In the genomic region with DNA sequence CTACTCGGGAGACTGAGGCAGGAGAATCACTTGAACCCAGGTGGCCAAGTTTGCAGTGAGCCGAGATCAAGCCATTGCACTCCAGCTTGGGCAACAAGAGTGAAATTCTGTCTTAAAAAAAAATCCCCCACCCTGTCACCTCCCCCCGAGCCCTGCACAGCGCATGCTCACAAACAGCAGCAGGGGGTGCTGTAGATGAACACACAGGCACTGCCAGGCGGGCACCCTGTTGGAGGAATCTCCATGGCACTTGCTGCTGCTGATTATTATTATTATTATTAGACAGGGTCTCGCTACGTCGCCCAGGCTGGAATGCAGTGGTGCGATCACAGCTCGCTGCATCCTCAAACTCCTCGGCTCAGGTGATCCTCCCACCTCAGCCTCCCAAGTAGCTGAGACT, we compare ENCODE assay signal across 10 cellular contexts. TPM values are rescaled to one million over a fixed set of nuclear protein-coding genes. Genes with fewer than 3 reads are reported as not detected.
DNase-seq lines count a peak whose midpoint lies in the region; ATAC-seq and TF ChIP-seq lines count a peak whose summit lies in the region.
"Had no signal": no experiment of that assay in that cellular context is flagged by ENCODE, and none has a peak within 500 bp of the region (broad histone marks: within the 10 kb centered on the region; RNA-seq: fewer than 3 reads in every experiment).

No MANE protein-coding gene starts in this region.

- H3K27me3 ChIP-seq in GM23248 (replicated peaks; ENCODE audit: insufficient read depth) (no peaks in the 10 kb centered on the region), RWPE2 (ENCODE audit: insufficient read depth, poor library complexity, severe bottlenecking) (no peaks in the 10 kb centered on the region), foreskin keratinocyte (peaks cover 13% of the 10 kb centered on the region)
- H3K27me3 ChIP-seq: thyroid gland had no signal

- no peak overlapping the region for H2AFZ ChIP-seq in GM23248

- H3K4me2 ChIP-seq in GM23248 (ENCODE audit: unreplicated experiment) = no peak overlapping the region

- no peak overlapping the region for H3K27ac ChIP-seq in GM23248
- no peak overlapping the region for H3K27ac ChIP-seq in RWPE2 (ENCODE audit: poor library complexity, severe bottlenecking)
- no peak overlapping the region for H3K27ac ChIP-seq in foreskin keratinocyte
- H3K27ac ChIP-seq: thyroid gland had no signal

- DNase-seq in COLO668 (lab: John Stamatoyannopoulos, UW; ENCODE audit: unreplicated experiment) (peak; percentile 6), GM23248 (peak; percentile 62), RWPE2 (ENCODE audit: low spot score) (no peak), foreskin keratinocyte (no peak), NCI-H524 treated with DMSO at 0.1 percent for 48 hours (lab: John Stamatoyannopoulos, UW) (no peak)
- DNase-seq in activated CD8-positive, alpha-beta memory T cell treated with anti-CD3 and anti-CD28 coated beads for 24 hours = no peak
- DNase-seq: activated gamma-delta T cell; stimulated activated CD4-positive, alpha-beta T cell treated with anti-CD3 and anti-CD28 coated beads, Interleukin-4, amount 100 ng/mL, for 1 hour; thyroid gland had no signal

- H3K79me2 ChIP-seq in GM23248 (ENCODE audit: insufficient read depth) = no peaks in the 10 kb centered on the region

- H3K36me3 ChIP-seq in GM23248 (ENCODE audit: low read depth) = no peaks in the 10 kb centered on the region
- H3K36me3 ChIP-seq in RWPE2 (ENCODE audit: low read depth) = no peaks in the 10 kb centered on the region
- H3K36me3 ChIP-seq: thyroid gland had no signal

- no peaks in the 10 kb centered on the region for H3K9me2 ChIP-seq in GM23248 (ENCODE audit: insufficient read depth)

- peaks cover 4% of the 10 kb centered on the region; the same call in 1 of the 2 replicates for H3K4me1 ChIP-seq in GM23248 (ENCODE audit: insufficient read depth)
- peaks cover under 1% of the 10 kb centered on the region for H3K4me1 ChIP-seq in RWPE2 (ENCODE audit: insufficient read depth, poor library complexity, severe bottlenecking)
- no peaks in the 10 kb centered on the region for H3K4me1 ChIP-seq in foreskin keratinocyte
- H3K4me1 ChIP-seq: thyroid gland had no signal

- H4K20me1 ChIP-seq in GM23248 (ENCODE audit: insufficient read depth) = no peaks in the 10 kb centered on the region

- no peak overlapping the region for H3K9ac ChIP-seq in GM23248

- in situ Hi-C loops in GM23248 (cut with MboI) = no loop called here

- WGBS in GM23248 (ENCODE audit: low coverage in 1 of 2, low lambda C conversion rate in 2 of 2, missing lambda C conversion rate in 2 of 2), 2 experiments = 59 to 69% methylated on average over 9 to 11 of the region's 11 CpGs

- H3F3A ChIP-seq in GM23248 (ENCODE audit: insufficient read depth) = no peaks in the 10 kb centered on the region

- H3K4me3 ChIP-seq in GM23248 (no peak overlapping the region), RWPE2 (ENCODE audit: severe bottlenecking) (no peak overlapping the region)
- H3K4me3 ChIP-seq: thyroid gland had no signal

- no peaks in the 10 kb centered on the region for H3K9me3 ChIP-seq in GM23248 (ENCODE audit: low read depth)
- H3K9me3 ChIP-seq in RWPE2 (ENCODE audit: severe bottlenecking) = no peaks in the 10 kb centered on the region
- H3K9me3 ChIP-seq: thyroid gland had no signal

- ATAC-seq in RWPE2 (ENCODE audit: low read depth) (no peak), foreskin keratinocyte (no peak), GM21529 (IDR thresholded peaks at IDR 0.05; ENCODE audit: unreplicated experiment) (no peak)

- TF ChIP-seq CTCF in RWPE2 (IDR thresholded peaks at IDR 0.05; ENCODE audit: poor library complexity, severe bottlenecking) (peak; percentile 25), foreskin keratinocyte (conservative IDR thresholded peaks at IDR 0.05) (peak; percentile 46)

RNA-seq across cellular contexts. Expression of a gene that starts 24.6 kb away (rescaled TPM):
- 13.4 and 21.4 TPM in 2 replicates for total RNA-seq in GM23248 (2014; rRNA removed; shearing (Covaris generic))
- polyA plus RNA-seq in GM23248 (2016; fragmentation: Nextera tagmentation; extraction: Ambion mirVana) = 6.3 and 7.1 TPM in 2 replicates
- 11.0 and 12.6 TPM in 2 replicates for total RNA-seq in foreskin keratinocyte
- polyA plus RNA-seq in foreskin keratinocyte = 12.2 and 12.6 TPM in 2 replicates

Comparison
In these comparisons a context has a peak if more than half of its experiments do, and no peak if none do; other contexts are left out.
1. DNase-seq: peak in COLO668 (single experiment) and GM23248 (single experiment); none in RWPE2 (single experiment), foreskin keratinocyte (0 of 2), activated CD8-positive, alpha-beta memory T cell treated with anti-CD3 and anti-CD28 coated beads for 24 hours (single experiment) and NCI-H524 treated with DMSO at 0.1 percent for 48 hours (single experiment).